18 cellular contexts compared by ENCODE assay signal in the genomic region with DNA sequence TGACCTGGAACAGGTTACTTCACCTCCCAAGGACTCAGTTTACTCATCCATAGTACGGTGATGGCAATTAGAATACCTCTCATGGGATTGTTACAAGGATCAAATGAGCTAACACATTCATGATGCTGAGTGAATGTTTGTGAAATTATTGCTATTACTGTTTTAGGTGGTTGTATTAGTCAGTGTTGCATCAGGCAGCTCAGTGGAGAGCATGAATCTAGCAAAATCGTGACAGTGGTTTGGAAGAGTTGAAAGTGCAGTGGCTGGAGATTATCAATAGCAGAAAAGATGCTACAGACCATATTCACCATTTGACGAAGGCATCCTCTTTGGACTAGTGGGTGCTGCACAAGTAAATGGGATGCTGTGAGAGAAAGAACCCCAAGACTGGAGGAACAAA.
"Had no signal": no experiment of that assay in that cellular context is flagged by ENCODE, and none has a peak within 500 bp of the region (broad histone marks: within the 10 kb centered on the region; RNA-seq: fewer than 3 reads in every experiment).

No MANE protein-coding gene starts in this region.

- H3K27ac Mint-ChIP-seq: activated CD8-positive, alpha-beta T cell treated with anti-CD3 and anti-CD28 coated beads for 36 hours; activated naive CD8-positive, alpha-beta T cell treated with anti-CD3 and anti-CD28 coated beads, Interleukin-2, amount 10 ng/mL, durations not matched to agents 7 days and 5 days; activated T-helper 1 cell treated with anti-CD3 and anti-CD28 coated beads, Interleukin-12 subunit alpha, Interleukin-12 subunit beta, Interleukin-2, Interleukin-4 antibody, amounts not matched to agents 30 ng/mL and 10 ng/mL and 1 ng/mL, durations not matched to agents 14 hours and 24 hours and 36 hours; brain; endodermal cell; nephron; T-helper 1 cell treated with Interleukin-12 subunit alpha and Interleukin-12 subunit beta and Interleukin-4 antibody, amounts not matched to agents 30 μg/mL and 1 μg/mL, for 36 hours had no signal

- H3K4me1 Mint-ChIP-seq: activated naive CD8-positive, alpha-beta T cell treated with anti-CD3 and anti-CD28 coated beads, Interleukin-2, amount 10 ng/mL, durations not matched to agents 7 days and 5 days; endodermal cell; nephron had no signal

- H3K9me3 ChIP-seq: colonic mucosa, sigmoid colon, suprapubic skin, transverse colon, vagina had no signal

- H3K9me3 Mint-ChIP-seq: activated CD8-positive, alpha-beta T cell treated with anti-CD3 and anti-CD28 coated beads for 36 hours; activated naive CD8-positive, alpha-beta T cell treated with anti-CD3 and anti-CD28 coated beads, Interleukin-2, amount 10 ng/mL, durations not matched to agents 7 days and 5 days; activated T-helper 1 cell treated with anti-CD3 and anti-CD28 coated beads, Interleukin-12 subunit alpha, Interleukin-12 subunit beta, Interleukin-2, Interleukin-4 antibody, amounts not matched to agents 30 ng/mL and 10 ng/mL and 1 ng/mL, durations not matched to agents 14 hours and 24 hours and 36 hours; endodermal cell; nephron; T-helper 1 cell treated with Interleukin-12 subunit alpha and Interleukin-12 subunit beta and Interleukin-4 antibody, amounts not matched to agents 30 μg/mL and 1 μg/mL, for 36 hours had no signal

- H3K27ac ChIP-seq: colonic mucosa, epithelial cell of prostate, parathyroid adenoma, sigmoid colon, suprapubic skin, transverse colon, vagina had no signal

- H3K27me3 ChIP-seq: colonic mucosa, vagina had no signal

- H3K4me1 ChIP-seq: colonic mucosa, parathyroid adenoma, sigmoid colon, suprapubic skin, transverse colon, vagina had no signal

- H3K4me3 Mint-ChIP-seq: activated CD8-positive, alpha-beta T cell treated with anti-CD3 and anti-CD28 coated beads for 36 hours; activated naive CD8-positive, alpha-beta T cell treated with anti-CD3 and anti-CD28 coated beads, Interleukin-2, amount 10 ng/mL, durations not matched to agents 7 days and 5 days; activated T-helper 1 cell treated with anti-CD3 and anti-CD28 coated beads, Interleukin-12 subunit alpha, Interleukin-12 subunit beta, Interleukin-2, Interleukin-4 antibody, amounts not matched to agents 30 ng/mL and 10 ng/mL and 1 ng/mL, durations not matched to agents 14 hours and 24 hours and 36 hours; brain; endodermal cell; nephron; T-helper 1 cell treated with Interleukin-12 subunit alpha and Interleukin-12 subunit beta and Interleukin-4 antibody, amounts not matched to agents 30 μg/mL and 1 μg/mL, for 36 hours had no signal

- H3K36me3 ChIP-seq: colonic mucosa, sigmoid colon, suprapubic skin, transverse colon, vagina had no signal

- H3K4me3 ChIP-seq: colonic mucosa, sigmoid colon, suprapubic skin, transverse colon, vagina had no signal

- H3K36me3 Mint-ChIP-seq: activated naive CD8-positive, alpha-beta T cell treated with anti-CD3 and anti-CD28 coated beads, Interleukin-2, amount 10 ng/mL, durations not matched to agents 7 days and 5 days; brain had no signal

- DNase-seq: activated CD8-positive, alpha-beta T cell treated with anti-CD3 and anti-CD28 coated beads for 36 hours; activated naive CD8-positive, alpha-beta T cell treated with anti-CD3 and anti-CD28 coated beads, Interleukin-2, amount 10 ng/mL, durations not matched to agents 7 days and 5 days; central memory CD4-positive, alpha-beta T cell; colonic mucosa; endodermal cell; kidney; midbrain; sigmoid colon; stimulated activated naive CD4-positive, alpha-beta T cell; transverse colon had no signal
